In the genomic region with DNA sequence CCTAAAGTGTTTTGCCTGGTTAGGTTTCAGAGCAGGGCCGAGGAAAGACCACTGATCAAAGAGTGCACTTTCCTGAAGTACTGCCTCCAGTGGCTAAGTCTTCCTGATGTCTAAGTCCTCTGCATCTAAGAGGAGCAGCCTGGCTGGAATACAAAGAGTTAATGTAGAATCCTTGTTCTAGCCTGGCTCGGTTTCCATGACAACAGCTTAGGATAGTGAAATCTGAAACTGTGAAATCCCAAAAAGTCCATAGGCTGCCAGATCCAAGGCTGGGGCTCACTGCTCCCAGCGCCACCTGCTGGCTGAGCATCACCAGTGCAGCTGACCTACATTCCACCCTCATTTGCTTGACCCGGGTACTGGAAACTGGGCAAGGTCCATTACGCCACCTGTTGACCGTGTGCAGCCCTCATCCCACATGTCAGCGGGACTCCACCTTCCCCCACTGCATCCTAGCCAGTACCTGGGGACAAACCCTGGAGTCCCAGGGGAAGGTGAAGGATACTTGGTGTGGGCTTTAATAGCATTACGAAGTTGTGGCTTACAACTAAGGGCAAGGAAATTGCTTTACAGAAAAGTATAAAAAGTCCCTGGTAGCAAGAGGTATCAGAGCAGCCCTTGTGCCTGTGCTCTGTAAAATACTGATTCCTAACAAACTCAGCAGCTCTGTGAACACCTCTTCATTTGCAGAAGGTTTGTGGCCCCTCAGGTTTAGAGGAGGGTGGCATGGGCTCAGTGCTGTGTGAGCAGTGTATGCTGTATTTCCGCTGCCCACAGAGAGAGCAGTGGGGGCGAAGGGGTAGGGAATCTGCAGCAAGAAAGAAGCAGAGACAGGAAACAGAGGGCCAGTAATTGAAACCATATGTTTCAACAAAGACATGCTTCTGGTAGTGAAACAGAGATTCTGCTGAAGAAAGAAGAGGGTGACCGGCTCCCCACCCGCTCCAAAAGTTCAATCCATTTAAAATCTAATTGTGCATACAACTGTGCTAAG, we compare ENCODE assay signal across 8 cellular contexts. TPM values are rescaled to one million over a fixed set of nuclear protein-coding genes. Genes with fewer than 3 reads are reported as not detected.
DNase-seq lines count a peak whose midpoint lies in the region; ATAC-seq and TF ChIP-seq lines count a peak whose summit lies in the region.

No MANE protein-coding gene starts in this region.

- no peak overlapping the region for H3K4me3 ChIP-seq in HCT116 (replicated peaks in 1 of 2; ENCODE audit: low read depth in 1 of 2, low read length in 2 of 2)
- no peak overlapping the region for H3K4me3 ChIP-seq in Loucy (ENCODE audit: low read length, poor library complexity, severe bottlenecking)
- no peak overlapping the region for H3K4me3 ChIP-seq in vagina

- peak overlapping the region; percentile 61 for H3K27ac Mint-ChIP-seq in activated naive CD8-positive, alpha-beta T cell

- H3K4me3 Mint-ChIP-seq in activated naive CD8-positive, alpha-beta T cell = no peak overlapping the region

- H3K9me2 ChIP-seq in HCT116 (ENCODE audit: insufficient read depth) (no peaks in the 10 kb centered on the region), Loucy (replicated peaks; ENCODE audit: low read depth, low read length) (no peaks in the 10 kb centered on the region)

- no peaks in the 10 kb centered on the region for H4K20me1 ChIP-seq in HCT116 (ENCODE audit: insufficient read depth)
- H4K20me1 ChIP-seq in Loucy (ENCODE audit: insufficient read depth, low read length, poor library complexity, severe bottlenecking) = no peaks in the 10 kb centered on the region

- no peaks in the 10 kb centered on the region for H3K27me3 Mint-ChIP-seq in activated naive CD8-positive, alpha-beta T cell

- peaks cover 11% of the 10 kb centered on the region; the same call in 1 of the 2 replicates for H3K79me2 ChIP-seq in HCT116 (ENCODE audit: insufficient read depth, low read length)
- no peaks in the 10 kb centered on the region for H3K79me2 ChIP-seq in Loucy (ENCODE audit: insufficient read depth, low read length)

- BruUV-seq in HCT116 (replicated peaks; lab: Mats Ljungman, UMichigan) = no TSS peak

- H3K27ac ChIP-seq in HCT116 (ENCODE audit: low read depth, low read length) (no peak overlapping the region), vagina (peak overlapping the region; percentile 80)

- H3K36me3 ChIP-seq in HCT116 (ENCODE audit: control insufficient read depth in 1 of 2, insufficient read depth in 2 of 2, low read length in 2 of 2) (peaks cover 6 to 54% of the 10 kb centered on the region in 2 experiments; a peak in 3 of 4 replicates), Loucy (ENCODE audit: insufficient read depth, low read length) (peaks cover 100% of the 10 kb centered on the region), vagina (peaks cover 0 to 33% of the 10 kb centered on the region in 2 donors)

- H3K27me3 ChIP-seq in HCT116 (ENCODE audit: insufficient read depth, low read length) = no peaks in the 10 kb centered on the region
- no peaks in the 10 kb centered on the region for H3K27me3 ChIP-seq in Loucy (ENCODE audit: insufficient read depth, low read length, poor library complexity, severe bottlenecking)
- H3K27me3 ChIP-seq in vagina = no peaks in the 10 kb centered on the region

- intact Hi-C loops in HCT116 (cut with micrococcal nuclease) (loop anchor here (1.0 to 2.0 kb wide), 3 partner anchors 32 to 204 kb away; partner anchors contain the start of genes PCDHGA10 and TAF7), vagina (cut with DNase I) (loop anchor here (5.0 to 10.0 kb wide), 2 partner anchors 37 to 110 kb away; partner anchors contain the start of genes PCDHGA10 and PCDHGB7)

- peak; percentile 99 for TF ChIP-seq CTCF in GM10248 (IDR thresholded peaks at IDR 0.05; ENCODE audit: control extremely low read depth, extremely low read depth, low read depth, missing control alignments)
- peak; percentile 99 to 100 (median 99) for TF ChIP-seq CTCF in HCT116 (IDR thresholded peaks at IDR 0.05 in 2 of 3, conservative IDR thresholded peaks at IDR 0.05 in 1 of 3; ENCODE audit: borderline replicate concordance in 1 of 3, insufficient read depth in 1 of 3, low read depth in 2 of 3, low read length in 2 of 3)
- TF ChIP-seq CTCF in Loucy (conservative IDR thresholded peaks at IDR 0.05; ENCODE audit: low read length) = peak; percentile 100
- peak in 2 of 3 donors; percentile 98 to 100 for TF ChIP-seq CTCF in omental fat pad (IDR thresholded peaks at IDR 0.05)
- peak; percentile 93 to 99 (median 96) for TF ChIP-seq CTCF in vagina (IDR thresholded peaks at IDR 0.05)

- H3K9ac ChIP-seq in HCT116 (ENCODE audit: low read length) (peak overlapping the region; percentile 12; the same call in 1 of the 2 replicates), Loucy (ENCODE audit: low read depth, low read length, poor library complexity, severe bottlenecking) (no peak overlapping the region)

- no peaks in the 10 kb centered on the region for H3K9me3 Mint-ChIP-seq in activated naive CD8-positive, alpha-beta T cell (ENCODE audit: low read depth)

- peaks cover 32% of the 10 kb centered on the region for H3K4me1 Mint-ChIP-seq in activated naive CD8-positive, alpha-beta T cell (ENCODE audit: low read depth)

- POLR2A ChIA-PET in GM10248 (lab: Yijun Ruan, JAX) = no interaction called here
- POLR2A ChIA-PET in HCT116 (lab: Charles Lee) = interaction anchor here (0.8 kb wide), 1 partner anchor 112 kb away, joined by 3 read pairs; the partner anchor contains the start of gene PCDHGA10

- H3K4me2 ChIP-seq in HCT116 (ENCODE audit: low read length) (peak overlapping the region; percentile 43), Loucy (ENCODE audit: low read depth, low read length, poor library complexity, severe bottlenecking) (no peak overlapping the region)

- peak; percentile 78 for DNase-seq in GM10248 (ENCODE audit: extremely low spot score)
- peak; percentile 88 for DNase-seq in HCT116 (ENCODE audit: low read depth, low spot score)
- peak; percentile 71 to 82 for DNase-seq in SHP77 (lab: John Stamatoyannopoulos, UW)
- DNase-seq in glomerular visceral epithelial cell (ENCODE audit: extremely low spot score) = peak; percentile 96
- DNase-seq in omental fat pad (ENCODE audit: low spot score) = peak; percentile 66
- DNase-seq in vagina (ENCODE audit: extremely low spot score in 2 of 2) = peak in 1 of 2 donors; percentile 96

- ATAC-seq in HCT116 (peak; percentile 74), omental fat pad (ENCODE audit: low FRiP score) (peak; percentile 86)

- no peaks in the 10 kb centered on the region for H3F3A ChIP-seq in Loucy (ENCODE audit: low read depth)

- RAD21 ChIA-PET in HCT116 (lab: Charles Lee; ENCODE audit: low non-redundant PET in 1 of 2, low total read pairs in 2 of 2, uncharacterized antibody in 2 of 2, unreplicated experiment in 2 of 2) = interaction anchor here in 1 of 2 experiments (4.0 kb wide), 1 partner anchor 112 kb away, joined by 17 read pairs; the partner anchor contains the start of gene PCDHGA10

- TF ChIP-seq POLR2A in HCT116 (IDR thresholded peaks at IDR 0.05; ENCODE audit: borderline replicate concordance, extremely low read depth, insufficient read depth, insufficient read length) = no peak
- no peak for TF ChIP-seq POLR2A in vagina (IDR thresholded peaks at IDR 0.05)

- H2AFZ ChIP-seq in HCT116 (ENCODE audit: low read depth, low read length, poor library complexity, severe bottlenecking) = no peak overlapping the region
- H2AFZ ChIP-seq in Loucy (ENCODE audit: low read length) = no peak overlapping the region

- peaks cover 35 to 53% of the 10 kb centered on the region in 2 experiments for H3K4me1 ChIP-seq in HCT116 (ENCODE audit: control insufficient read depth in 1 of 2, insufficient read depth in 2 of 2, low read length in 2 of 2)
- no peaks in the 10 kb centered on the region for H3K4me1 ChIP-seq in Loucy (ENCODE audit: insufficient read depth, low read length, poor library complexity, severe bottlenecking)
- H3K4me1 ChIP-seq in vagina = peaks cover 72% of the 10 kb centered on the region

- TF ChIP-seq RAD21 in HCT116 (IDR thresholded peaks at IDR 0.05; ENCODE audit: low read depth) = peak; percentile 98

- CTCF ChIA-PET in GM10248 (lab: Yijun Ruan, JAX) (interaction anchor here (0.6 to 11.2 kb wide), 37 partner anchors 8 to 205 kb away, joined by 3 to 214 read pairs (median 6); partner anchors contain the start of genes HDAC3, PCDHGA10, PCDHGA11 and PCDHGA12), HCT116 (lab: Charles Lee) (interaction anchor here (0.8 to 3.0 kb wide), 10 partner anchors 9 to 302 kb away, joined by 3 to 37 read pairs (median 4); partner anchors contain the start of genes DIAPH1, PCDHB14, PCDHGA10 and PCDHGA11)

- H3K9me3 ChIP-seq in HCT116 (ENCODE audit: control insufficient read depth in 1 of 2, insufficient read depth in 1 of 2, low read depth in 1 of 2, low read length in 2 of 2) (no peaks in the 10 kb centered on the region), Loucy (ENCODE audit: insufficient read depth, low read depth, low read length) (no peaks in the 10 kb centered on the region), vagina (no peaks in the 10 kb centered on the region)

- peaks cover 7% of the 10 kb centered on the region for H3K36me3 Mint-ChIP-seq in activated naive CD8-positive, alpha-beta T cell

TF ChIP-seq in HCT116, 20 proteins besides CTCF, POLR2A, EP300 and RAD21 (continues in another document):
- TF ChIP-seq SIN3A (IDR thresholded peaks at IDR 0.05; ENCODE audit: low read depth) (no peak), ZFX (IDR thresholded peaks at IDR 0.05) (no peak), CEBPB (IDR thresholded peaks at IDR 0.05; ENCODE audit: low read depth) (no peak), ZNF274 (IDR thresholded peaks at IDR 0.05; ENCODE audit: low read depth, low read length) (no peak), SP1 (IDR thresholded peaks at IDR 0.05; ENCODE audit: low read depth) (no peak; the same call in 1 of the 2 replicates), EZH2phosphoT487 (IDR thresholded peaks at IDR 0.05; ENCODE audit: borderline replicate concordance) (no peak)
- TF ChIP-seq, protein P1, sequence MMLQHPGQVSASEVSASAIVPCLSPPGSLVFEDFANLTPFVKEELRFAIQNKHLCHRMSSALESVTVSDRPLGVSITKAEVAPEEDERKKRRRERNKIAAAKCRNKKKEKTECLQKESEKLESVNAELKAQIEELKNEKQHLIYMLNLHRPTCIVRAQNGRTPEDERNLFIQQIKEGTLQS (IDR thresholded peaks at IDR 0.05) = no peak

RNA-seq across cellular contexts. Expression of gene PCDHGC5, which starts 36.0 kb away (rescaled TPM):
- total RNA-seq in HCT116 (2021; ENCODE audit: unreplicated experiment) = not detected
- 0.07 TPM in 2 replicates for polyA plus RNA-seq in HCT116 (2012)
- total RNA-seq in omental fat pad = 1 to 10 TPM; 1.1 to 3.2 (median 2.1) TPM
- 3.4 TPM for total RNA-seq in vagina

RNA-seq across cellular contexts. Expression of gene PCDHGC4, which starts 40.1 kb away (rescaled TPM):
- 0.05 TPM for total RNA-seq in HCT116 (2021; ENCODE audit: unreplicated experiment)
- polyA plus RNA-seq in HCT116 (2012) = 0.05 and 0.11 TPM in 2 replicates
- 1 to 10 TPM; 1.5 to 4.1 (median 3.5) TPM for total RNA-seq in omental fat pad
- 4.9 TPM for total RNA-seq in vagina

RNA-seq across cellular contexts. Expression of gene PCDHGC3, which starts 49.1 kb away (rescaled TPM):
- total RNA-seq in HCT116 (2021; ENCODE audit: unreplicated experiment) (1.2 TPM), omental fat pad (10 to 100 TPM; 34.8 to 83.1 (median 41.9) TPM), vagina (78.3 TPM)
- polyA plus RNA-seq in HCT116 (2012) = 1.9 and 2.7 TPM in 2 replicates

Comparison
In these comparisons a context has a peak if more than half of its experiments do, and no peak if none do; other contexts are left out.
1. RNA of gene PCDHGC3, which starts 49.1 kb away (total RNA-seq): 78.3 TPM in vagina (single experiment) and 34.8 to 83.1 TPM in omental fat pad; 1.2 TPM in HCT116 (single experiment); every median in the first group is over 10 times any median in the second.
2. Peak in every context shown above with its lines, with median percentiles within 50 percentile points of each other: CTCF ChIP-seq.